9 cellular contexts compared by ENCODE assay signal in the genomic region with DNA sequence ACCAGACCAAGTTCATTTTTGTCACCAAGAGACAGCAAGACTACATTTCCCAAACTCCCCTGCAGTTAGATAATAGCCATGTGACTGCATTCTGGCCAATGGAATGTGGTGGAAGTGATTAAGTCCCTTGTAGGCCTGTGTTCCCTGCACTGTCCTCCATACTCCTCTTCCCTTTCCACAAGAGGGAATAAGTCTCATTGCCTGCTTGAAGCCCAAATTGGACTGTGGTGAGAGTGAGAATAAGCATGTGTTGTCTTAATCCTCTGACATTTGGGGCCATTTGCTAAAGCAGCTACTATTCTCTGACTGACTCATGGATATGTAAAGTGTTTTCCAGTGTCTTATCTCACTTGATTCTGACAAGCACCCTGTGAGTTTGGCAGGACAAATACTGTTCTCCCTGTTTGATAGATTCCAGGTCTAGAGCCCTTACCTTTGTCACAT.
A peak's percentile ranks its signal among the peaks of the same experiment; 100 is the strongest.
DNase-seq lines count a peak whose midpoint lies in the region; ATAC-seq and TF ChIP-seq lines count a peak whose summit lies in the region.
"Had no signal": no experiment of that assay in that cellular context is flagged by ENCODE, and none has a peak within 500 bp of the region (broad histone marks: within the 10 kb centered on the region; RNA-seq: fewer than 3 reads in every experiment).

No MANE protein-coding gene starts in this region.

- peak overlapping the region; percentile 13 for H3K4me3 ChIP-seq in neuron (ENCODE audit: low read length)

- H3K4me1 Mint-ChIP-seq in nephron progenitor cell: peaks cover 5% of the 10 kb centered on the region

- peaks cover 2% of the 10 kb centered on the region for H3K27me3 ChIP-seq in neuron (ENCODE audit: insufficient read depth, low read length)

- no peak overlapping the region for H3K4me3 Mint-ChIP-seq in nephron progenitor cell

- H3K36me3 ChIP-seq in neuron (ENCODE audit: insufficient read depth, low read length): no peaks in the 10 kb centered on the region

- no peak for TF ChIP-seq CTCF in nephron progenitor cell (IDR thresholded peaks at IDR 0.05)

- H3K4me1 ChIP-seq in neuron (ENCODE audit: insufficient read depth, low read length): no peaks in the 10 kb centered on the region
- H3K4me1 ChIP-seq: parathyroid adenoma had no signal

- no peak for ATAC-seq in GM19328 (IDR thresholded peaks at IDR 0.05; ENCODE audit: unreplicated experiment)
- ATAC-seq in HG03025 (IDR thresholded peaks at IDR 0.05; ENCODE audit: low FRiP score, unreplicated experiment): no peak

- H3K9me3 ChIP-seq in neuron (ENCODE audit: low read length): no peaks in the 10 kb centered on the region

- H3K27me3 Mint-ChIP-seq in nephron progenitor cell (ENCODE audit: low read depth, poor library complexity): peaks cover 17% of the 10 kb centered on the region

- peak; percentile 46 for DNase-seq in GM03348 (ENCODE audit: low spot score)
- DNase-seq in NCI-H526 treated with DMSO at 0.1 percent for 48 hours (lab: John Stamatoyannopoulos, UW): peak; percentile 13
- peak; percentile 32 to 34 for DNase-seq in erythroblast (lab: John Stamatoyannopoulos, UW)
- no peak for DNase-seq in activated T-cell treated with anti-CD3 and anti-CD28 coated beads for 4 hours
- no peak for DNase-seq in nephron progenitor cell

- TF ChIP-seq POLR2A in erythroblast (IDR thresholded peaks at IDR 0.05; ENCODE audit: low read length): no peak

- H3K36me3 Mint-ChIP-seq in nephron progenitor cell (ENCODE audit: low read depth): no peaks in the 10 kb centered on the region

- no peak overlapping the region for H2AFZ ChIP-seq in neuron (ENCODE audit: low read depth, low read length)
- H2AFZ ChIP-seq: parathyroid adenoma had no signal

- H3K9me3 Mint-ChIP-seq in nephron progenitor cell: peaks cover 16% of the 10 kb centered on the region

- H3K27ac Mint-ChIP-seq in nephron progenitor cell: no peak overlapping the region

Comparison
In these comparisons a context has a peak if more than half of its experiments do, and no peak if none do; other contexts are left out.
1. DNase-seq: peak in GM03348 (single experiment), NCI-H526 treated with DMSO at 0.1 percent for 48 hours (single experiment) and erythroblast (2 of 2); none in activated T-cell treated with anti-CD3 and anti-CD28 coated beads for 4 hours (single experiment) and nephron progenitor cell (single experiment).